ENCODE assay signal across 17 cellular contexts in genomic region chr4:8771666-8772065, GRCh38.
"Had no signal": no experiment of that assay in that cellular context is flagged by ENCODE, and none has a peak within 500 bp of the region (broad histone marks: within the 10 kb centered on the region; RNA-seq: fewer than 3 reads in every experiment).

No MANE protein-coding gene starts in this region.

- H3K36me3 ChIP-seq: brain microvascular endothelial cell, tibial artery, vagina, WERI-Rb-1 had no signal

- H3K27me3 Mint-ChIP-seq: activated naive CD8-positive, alpha-beta T cell treated with anti-CD3 and anti-CD28 coated beads, Interleukin-2, amount 50 U/mL, for 24 hours had no signal

- H3K9me3 Mint-ChIP-seq: activated naive CD4-positive, alpha-beta T cell treated with anti-CD3 and anti-CD28 coated beads for 36 hours; activated naive CD8-positive, alpha-beta T cell treated with anti-CD3 and anti-CD28 coated beads, Interleukin-2, amount 50 U/mL, for 24 hours; activated T-helper 1 cell treated with anti-CD3 and anti-CD28 coated beads, Interleukin-12 subunit alpha, Interleukin-12 subunit beta, Interleukin-2, Interleukin-4 antibody, amounts not matched to agents 30 ng/mL and 10 ng/mL and 1 ng/mL, durations not matched to agents 14 hours and 24 hours and 36 hours had no signal

- H3K36me3 Mint-ChIP-seq: naive thymus-derived CD8-positive, alpha-beta T cell had no signal

- H3K4me3 Mint-ChIP-seq: activated naive CD4-positive, alpha-beta T cell treated with anti-CD3 and anti-CD28 coated beads for 36 hours; activated naive CD8-positive, alpha-beta T cell treated with anti-CD3 and anti-CD28 coated beads, Interleukin-2, amount 50 U/mL, for 24 hours; activated T-helper 1 cell treated with anti-CD3 and anti-CD28 coated beads, Interleukin-12 subunit alpha, Interleukin-12 subunit beta, Interleukin-2, Interleukin-4 antibody, amounts not matched to agents 30 ng/mL and 10 ng/mL and 1 ng/mL, durations not matched to agents 14 hours and 24 hours and 36 hours; naive thymus-derived CD8-positive, alpha-beta T cell had no signal

- DNase-seq: activated CD4-positive, alpha-beta T cell treated with anti-CD3 and anti-CD28 coated beads for 1 hour; activated naive CD4-positive, alpha-beta T cell treated with anti-CD3 and anti-CD28 coated beads for 36 hours; activated naive CD8-positive, alpha-beta T cell treated with anti-CD3 and anti-CD28 coated beads, Interleukin-2, amount 50 U/mL, for 24 hours; anterior cingulate cortex; brain microvascular endothelial cell; cortex of kidney; erythroblast; foreskin melanocyte; mesenchymal stem cell; stimulated activated CD4-positive, alpha-beta T cell treated with anti-CD3 and anti-CD28 coated beads, Interleukin-2, amount 100 ng/mL, for 24 hours; stimulated activated naive CD8-positive, alpha-beta T cell treated with anti-CD3 and anti-CD28 coated beads, Interleukin-15, Interleukin-2, amounts not matched to agents 100 U/mL and 50 U/mL, for 24 hours; substantia nigra; WERI-Rb-1 had no signal

- H3K27ac ChIP-seq: brain microvascular endothelial cell, tibial artery, vagina, WERI-Rb-1 had no signal

- H3K4me1 ChIP-seq: tibial artery, vagina had no signal

- ATAC-seq: activated naive CD8-positive, alpha-beta T cell treated with anti-CD3 and anti-CD28 coated beads, Interleukin-2, amount 50 U/mL, for 24 hours; naive thymus-derived CD8-positive, alpha-beta T cell; stimulated activated naive CD8-positive, alpha-beta T cell treated with anti-CD3 and anti-CD28 coated beads, Interleukin-15, Interleukin-2, amounts not matched to agents 100 U/mL and 50 U/mL, for 24 hours had no signal

- H3K27me3 ChIP-seq: brain microvascular endothelial cell, vagina had no signal

- H3K4me1 Mint-ChIP-seq: activated naive CD8-positive, alpha-beta T cell treated with anti-CD3 and anti-CD28 coated beads, Interleukin-2, amount 50 U/mL, for 24 hours had no signal

- H3K27ac Mint-ChIP-seq: activated naive CD4-positive, alpha-beta T cell treated with anti-CD3 and anti-CD28 coated beads for 36 hours; activated naive CD8-positive, alpha-beta T cell treated with anti-CD3 and anti-CD28 coated beads, Interleukin-2, amount 50 U/mL, for 24 hours; activated T-helper 1 cell treated with anti-CD3 and anti-CD28 coated beads, Interleukin-12 subunit alpha, Interleukin-12 subunit beta, Interleukin-2, Interleukin-4 antibody, amounts not matched to agents 30 ng/mL and 10 ng/mL and 1 ng/mL, durations not matched to agents 14 hours and 24 hours and 36 hours; naive thymus-derived CD8-positive, alpha-beta T cell had no signal

- H3K4me3 ChIP-seq: tibial artery, vagina had no signal

- H3K9me3 ChIP-seq: tibial artery, vagina had no signal
